In genomic region chr18:58937204-58937603, GRCh38 we compare ENCODE assay signal across 9 cellular contexts.
DNase-seq lines count a peak whose midpoint lies in the region; ATAC-seq lines count a peak whose summit lies in the region.
"Had no signal": no experiment of that assay in that cellular context is flagged by ENCODE, and none has a peak within 500 bp of the region (broad histone marks: within the 10 kb centered on the region; RNA-seq: fewer than 3 reads in every experiment).

No MANE protein-coding gene starts in this region.

- H3K4me1 Mint-ChIP-seq in stimulated activated naive B cell treated with anti-CD40 and anti-IgM and Interleukin-4, amounts not matched to agents 10 μg/mL and 1 μg/mL and 100 μg/mL, for 72 hours = peaks cover 13 to 23% of the 10 kb centered on the region in 2 donors

- H3K9me3 Mint-ChIP-seq in stimulated activated naive B cell treated with anti-CD40 and anti-IgM and Interleukin-4, amounts not matched to agents 10 μg/mL and 1 μg/mL and 100 μg/mL, for 72 hours = peaks cover 7 to 10% of the 10 kb centered on the region in 2 donors

- DNase-seq in HT1080 (ENCODE audit: low read depth) (peak; percentile 75), SKM-1 (lab: John Stamatoyannopoulos, UW; ENCODE audit: unreplicated experiment) (peak; percentile 24), fibroblast of the conjunctiva (ENCODE audit: low read depth) (peak; percentile 4), caudate nucleus (lab: John Stamatoyannopoulos, UW) (no peak)
- DNase-seq in stimulated activated naive B cell treated with anti-CD40 and anti-IgM and Interleukin-4, amounts not matched to agents 10 μg/mL and 1 μg/mL and 100 μg/mL, for 72 hours = no peak
- DNase-seq: NCI-H2107; stimulated activated naive CD4-positive, alpha-beta T cell had no signal

- no peaks in the 10 kb centered on the region for H3K27me3 Mint-ChIP-seq in stimulated activated naive B cell treated with anti-CD40 and anti-IgM and Interleukin-4, amounts not matched to agents 10 μg/mL and 1 μg/mL and 100 μg/mL, for 72 hours

- no peak overlapping the region for H3K27ac ChIP-seq in caudate nucleus (ENCODE audit: low read depth, low read length)

- ATAC-seq in stimulated activated naive B cell treated with anti-CD40 and anti-IgM and Interleukin-4, amounts not matched to agents 10 μg/mL and 1 μg/mL and 100 μg/mL, for 72 hours (replicated peaks) = peak in 1 of 2 donors; percentile 69
- ATAC-seq in HG03442 (IDR thresholded peaks at IDR 0.05; ENCODE audit: unreplicated experiment) (no peak), GM19395 (IDR thresholded peaks at IDR 0.05; ENCODE audit: unreplicated experiment) (no peak)

- peaks cover 36 to 54% of the 10 kb centered on the region in 2 donors for H3K36me3 Mint-ChIP-seq in stimulated activated naive B cell treated with anti-CD40 and anti-IgM and Interleukin-4, amounts not matched to agents 10 μg/mL and 1 μg/mL and 100 μg/mL, for 72 hours

- H3K4me3 Mint-ChIP-seq in stimulated activated naive B cell treated with anti-CD40 and anti-IgM and Interleukin-4, amounts not matched to agents 10 μg/mL and 1 μg/mL and 100 μg/mL, for 72 hours = peak overlapping the region; percentile 2 to 11

- peak overlapping the region; percentile 31 for H3K27ac Mint-ChIP-seq in stimulated activated naive B cell treated with anti-CD40 and anti-IgM and Interleukin-4, amounts not matched to agents 10 μg/mL and 1 μg/mL and 100 μg/mL, for 72 hours

Comparison
In these comparisons a context has a peak if more than half of its experiments do, and no peak if none do; other contexts are left out.
1. DNase-seq: peak in HT1080 (single experiment), SKM-1 (single experiment) and fibroblast of the conjunctiva (single experiment); none in stimulated activated naive B cell treated with anti-CD40 and anti-IgM and Interleukin-4, amounts not matched to agents 10 μg/mL and 1 μg/mL and 100 μg/mL, for 72 hours (single experiment) and caudate nucleus (0 of 61).